Comparison of ENCODE assay signal across 8 cellular contexts in genomic region chr11:64148200-64148916, GRCh38.
DNase-seq lines count a peak whose midpoint lies in the region; ATAC-seq lines count a peak whose summit lies in the region.

No MANE protein-coding gene starts in this region.

- no peak for ATAC-seq in HG03045 (IDR thresholded peaks at IDR 0.05; ENCODE audit: unreplicated experiment)

- DNase-seq in NCI-H2196 (lab: John Stamatoyannopoulos, UW; ENCODE audit: unreplicated experiment) = peak; percentile 43
- no peak for DNase-seq in NCI-H2196 treated with DMSO at 0.1 percent for 48 hours (lab: John Stamatoyannopoulos, UW; ENCODE audit: unreplicated experiment)
- DNase-seq in NCI-H2107 treated with DMSO at 0.1 percent for 48 hours (lab: John Stamatoyannopoulos, UW; ENCODE audit: unreplicated experiment) = peak; percentile 42
- peak; percentile 53 for DNase-seq in activated CD4-positive, alpha-beta T cell treated with anti-CD3 and anti-CD28 coated beads for 1 hour
- DNase-seq in central memory CD4-positive, alpha-beta T cell = peak; percentile 57
- peak; percentile 73 for DNase-seq in kidney tubule cell (ENCODE audit: low spot score)
- DNase-seq in stimulated activated CD4-positive, alpha-beta T cell treated with anti-CD3 and anti-CD28 coated beads, Interleukin-1b, Interleukin-23, amount 100 ng/mL, for 24 hours (ENCODE audit: low read depth in 4 of 4, low spot score in 1 of 4) = peak; percentile 57 to 64 (median 60)
